Comparison of ENCODE assay signal across 1 cellular context in genomic region chr17:65561394-65562205, GRCh38.
TF ChIP-seq lines count a peak whose summit lies in the region.

Gene AXIN2 (minus strand): TSS chr17:65561648. CDS start chr17:65558620, 3,028 bp downstream.

TF ChIP-seq in WTC11, 78 proteins besides CTCF, POLR2A, EP300 and RAD21 (continued from another document and continues in another):
- TF ChIP-seq E2F5 (CRISPR knock-in tag; IDR thresholded peaks at IDR 0.05) (no peak), MYBL2 (CRISPR knock-in tag; IDR thresholded peaks at IDR 0.05) (no peak), PRRX2 (CRISPR knock-in tag; IDR thresholded peaks at IDR 0.05) (no peak), NFYB (CRISPR knock-in tag; conservative IDR thresholded peaks at IDR 0.05; ENCODE audit: low read depth) (no peak), SMAD4 (CRISPR knock-in tag; IDR thresholded peaks at IDR 0.05) (no peak), MLX (CRISPR knock-in tag; IDR thresholded peaks at IDR 0.05) (no peak), ETV6 (CRISPR knock-in tag; IDR thresholded peaks at IDR 0.05) (peak; percentile 23; the same call in 1 of the 2 replicates), ZNF423 (CRISPR knock-in tag; IDR thresholded peaks at IDR 0.05) (no peak), OVOL2 (CRISPR knock-in tag; IDR thresholded peaks at IDR 0.05; ENCODE audit: borderline replicate concordance) (no peak), TCF7 (CRISPR knock-in tag; IDR thresholded peaks at IDR 0.05; ENCODE audit: low read depth) (no peak), JAZF1 (CRISPR knock-in tag; IDR thresholded peaks at IDR 0.05) (no peak), E2F1 (CRISPR knock-in tag; IDR thresholded peaks at IDR 0.05) (peak; percentile 78; the same call in 1 of the 2 replicates), ZNF232 (CRISPR knock-in tag; IDR thresholded peaks at IDR 0.05) (peak; percentile 83), HMGA2 (CRISPR knock-in tag; IDR thresholded peaks at IDR 0.05) (no peak), KAT7 (CRISPR knock-in tag; IDR thresholded peaks at IDR 0.05; ENCODE audit: borderline replicate concordance) (no peak), ZNF121 (CRISPR knock-in tag; IDR thresholded peaks at IDR 0.05) (no peak), ZNF317 (CRISPR knock-in tag; IDR thresholded peaks at IDR 0.05; ENCODE audit: borderline replicate concordance, low read depth) (no peak), SP1 (CRISPR knock-in tag; conservative IDR thresholded peaks at IDR 0.05) (no peak), NR1H2 (CRISPR knock-in tag; IDR thresholded peaks at IDR 0.05) (no peak), ZNF263 (CRISPR knock-in tag; IDR thresholded peaks at IDR 0.05; ENCODE audit: low read depth) (no peak), ZBTB43 (CRISPR knock-in tag; IDR thresholded peaks at IDR 0.05) (0 out of 2 replicates have a peak, but pooled peaks have one; percentile 64), ZBTB21 (CRISPR knock-in tag; IDR thresholded peaks at IDR 0.05; ENCODE audit: borderline replicate concordance) (0 out of 2 replicates have a peak, but pooled peaks have one; percentile 37), ZNF281 (CRISPR knock-in tag; IDR thresholded peaks at IDR 0.05) (0 out of 2 replicates have a peak, but pooled peaks have one; percentile 57), ATF1 (CRISPR knock-in tag; IDR thresholded peaks at IDR 0.05) (no peak), PRDM15 (CRISPR knock-in tag; IDR thresholded peaks at IDR 0.05) (no peak), ZNF138 (CRISPR knock-in tag; conservative IDR thresholded peaks at IDR 0.05) (0 out of 2 replicates have a peak, but pooled peaks have one; percentile 34), ARID4B (CRISPR knock-in tag; IDR thresholded peaks at IDR 0.05; ENCODE audit: borderline replicate concordance) (no peak), NR2C2 (CRISPR knock-in tag; IDR thresholded peaks at IDR 0.05) (0 out of 2 replicates have a peak, but pooled peaks have one; percentile 21), FOXP1 (CRISPR knock-in tag; IDR thresholded peaks at IDR 0.05; ENCODE audit: borderline replicate concordance) (peak; percentile 72), ZSCAN18 (CRISPR knock-in tag; IDR thresholded peaks at IDR 0.05) (no peak), FOXJ3 (CRISPR knock-in tag; IDR thresholded peaks at IDR 0.05; ENCODE audit: borderline replicate concordance) (no peak), ZNF671 (CRISPR knock-in tag; IDR thresholded peaks at IDR 0.05) (no peak), IRF1 (CRISPR knock-in tag; IDR thresholded peaks at IDR 0.05) (no peak; the same call in 1 of the 2 replicates), GABPB1 (CRISPR knock-in tag; IDR thresholded peaks at IDR 0.05) (peak; percentile 86), NFATC4 (CRISPR knock-in tag; IDR thresholded peaks at IDR 0.05) (no peak), GRHL2 (CRISPR knock-in tag; IDR thresholded peaks at IDR 0.05; ENCODE audit: insufficient replicate concordance, severe bottlenecking) (no peak), CDX4 (CRISPR knock-in tag; IDR thresholded peaks at IDR 0.05; ENCODE audit: borderline replicate concordance) (no peak), FOXP4 (CRISPR knock-in tag; IDR thresholded peaks at IDR 0.05) (peak; percentile 89; the same call in 1 of the 2 replicates), TP53 (CRISPR knock-in tag; IDR thresholded peaks at IDR 0.05) (0 out of 2 replicates have a peak, but pooled peaks have one; percentile 62)
